ENCODE assay signal across 1 cellular context in the genomic region with DNA sequence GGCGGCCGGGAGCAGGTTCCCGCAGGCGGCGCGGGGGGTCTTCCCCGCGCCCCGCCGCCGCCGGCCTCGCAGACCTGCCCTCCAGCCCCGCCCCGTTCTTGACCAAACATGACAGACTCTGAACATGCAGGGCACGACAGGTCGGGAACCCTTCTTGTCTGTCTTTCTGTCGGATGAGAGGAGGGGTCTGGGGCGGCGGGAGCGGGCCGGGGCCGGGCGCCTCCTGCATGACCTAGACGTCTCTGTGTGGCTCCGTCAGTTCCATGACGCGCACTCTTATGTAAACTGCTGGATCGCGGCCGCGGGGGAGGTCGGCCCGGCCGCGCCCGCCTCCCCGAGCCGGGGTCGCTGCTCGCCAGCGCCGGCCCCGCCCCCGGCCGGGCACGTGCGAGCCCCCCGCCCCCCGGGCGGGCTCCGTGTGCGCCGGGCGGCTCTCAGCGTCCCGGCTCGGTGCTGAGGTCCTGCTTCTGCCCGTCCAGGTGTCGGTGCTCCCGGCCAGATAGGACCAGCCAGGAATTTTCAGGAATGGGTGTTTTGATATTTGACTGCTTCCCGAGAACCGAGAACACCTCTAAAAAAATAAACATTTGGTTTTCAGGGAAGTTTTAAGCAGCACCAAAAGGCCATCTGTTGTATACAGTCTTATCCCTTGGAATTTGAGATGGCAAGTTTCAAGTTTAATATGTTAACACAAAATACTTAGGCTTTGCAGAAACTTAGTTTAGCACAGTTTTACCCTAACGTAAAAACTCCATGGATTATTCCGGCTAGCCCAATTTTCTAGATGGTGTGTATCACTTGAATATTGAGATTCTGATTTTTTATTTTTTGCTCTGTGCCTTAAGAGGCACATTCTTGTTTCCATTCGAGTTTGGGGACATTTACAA.
A peak's percentile ranks its signal among the peaks of the same experiment; 100 is the strongest.
TF ChIP-seq lines count a peak whose summit lies in the region.

No MANE protein-coding gene starts in this region.

TF ChIP-seq in HepG2, 621 proteins besides CTCF, POLR2A, EP300 and RAD21 (continued from another document and continues in another):
- TF ChIP-seq, protein P1, sequence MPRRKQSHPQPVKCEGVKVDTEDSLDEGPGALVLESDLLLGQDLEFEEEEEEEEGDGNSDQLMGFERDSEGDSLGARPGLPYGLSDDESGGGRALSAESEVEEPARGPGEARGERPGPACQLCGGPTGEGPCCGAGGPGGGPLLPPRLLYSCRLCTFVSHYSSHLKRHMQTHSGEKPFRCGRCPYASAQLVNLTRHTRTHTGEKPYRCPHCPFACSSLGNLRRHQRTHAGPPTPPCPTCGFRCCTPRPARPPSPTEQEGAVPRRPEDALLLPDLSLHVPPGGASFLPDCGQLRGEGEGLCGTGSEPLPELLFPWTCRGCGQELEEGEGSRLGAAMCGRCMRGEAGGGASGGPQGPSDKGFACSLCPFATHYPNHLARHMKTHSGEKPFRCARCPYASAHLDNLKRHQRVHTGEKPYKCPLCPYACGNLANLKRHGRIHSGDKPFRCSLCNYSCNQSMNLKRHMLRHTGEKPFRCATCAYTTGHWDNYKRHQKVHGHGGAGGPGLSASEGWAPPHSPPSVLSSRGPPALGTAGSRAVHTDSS (CRISPR knock-in tag; conservative IDR thresholded peaks at IDR 0.05), result no peak
- TF ChIP-seq ZNF781 (CRISPR knock-in tag; IDR thresholded peaks at IDR 0.05; ENCODE audit: borderline replicate concordance, not compliant biosample characterization), result no peak
- TF ChIP-seq ZNF776 (CRISPR knock-in tag; IDR thresholded peaks at IDR 0.05), result no peak
- TF ChIP-seq PITX1 (CRISPR knock-in tag; IDR thresholded peaks at IDR 0.05), result no peak
- no peak for TF ChIP-seq ZSCAN12 (CRISPR knock-in tag; IDR thresholded peaks at IDR 0.05)
- TF ChIP-seq NCOA5 (CRISPR knock-in tag; IDR thresholded peaks at IDR 0.05), result no peak
- TF ChIP-seq ZNF331 (CRISPR knock-in tag; IDR thresholded peaks at IDR 0.05), result no peak
- TF ChIP-seq CEBPZ (IDR thresholded peaks at IDR 0.05; ENCODE audit: low read length), result no peak
- no peak for TF ChIP-seq ZNF20 (CRISPR knock-in tag; IDR thresholded peaks at IDR 0.05)
- no peak for TF ChIP-seq CREB3 (CRISPR knock-in tag; IDR thresholded peaks at IDR 0.05)
- no peak for TF ChIP-seq NFATC3 (CRISPR knock-in tag; IDR thresholded peaks at IDR 0.05)
- TF ChIP-seq ZNF136 (CRISPR knock-in tag; IDR thresholded peaks at IDR 0.05; ENCODE audit: low read depth), result no peak
- TF ChIP-seq HNF4G (IDR thresholded peaks at IDR 0.05; ENCODE audit: borderline replicate concordance, low read depth, low read length), result 0 out of 2 replicates have a peak, but pooled peaks have one; percentile 24
- TF ChIP-seq HNF4G (CRISPR knock-in tag; IDR thresholded peaks at IDR 0.05; ENCODE audit: borderline replicate concordance, low read depth), result no peak
- TF ChIP-seq ZNF816 (CRISPR knock-in tag; IDR thresholded peaks at IDR 0.05; ENCODE audit: borderline replicate concordance), result 0 out of 2 replicates have a peak, but pooled peaks have one; percentile 9
- TF ChIP-seq, protein P2, sequence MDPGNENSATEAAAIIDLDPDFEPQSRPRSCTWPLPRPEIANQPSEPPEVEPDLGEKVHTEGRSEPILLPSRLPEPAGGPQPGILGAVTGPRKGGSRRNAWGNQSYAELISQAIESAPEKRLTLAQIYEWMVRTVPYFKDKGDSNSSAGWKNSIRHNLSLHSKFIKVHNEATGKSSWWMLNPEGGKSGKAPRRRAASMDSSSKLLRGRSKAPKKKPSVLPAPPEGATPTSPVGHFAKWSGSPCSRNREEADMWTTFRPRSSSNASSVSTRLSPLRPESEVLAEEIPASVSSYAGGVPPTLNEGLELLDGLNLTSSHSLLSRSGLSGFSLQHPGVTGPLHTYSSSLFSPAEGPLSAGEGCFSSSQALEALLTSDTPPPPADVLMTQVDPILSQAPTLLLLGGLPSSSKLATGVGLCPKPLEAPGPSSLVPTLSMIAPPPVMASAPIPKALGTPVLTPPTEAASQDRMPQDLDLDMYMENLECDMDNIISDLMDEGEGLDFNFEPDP (CRISPR knock-in tag; conservative IDR thresholded peaks at IDR 0.05), result no peak
- TF ChIP-seq RXRA (CRISPR knock-in tag; IDR thresholded peaks at IDR 0.05), result no peak
- TF ChIP-seq ZFYVE20 (CRISPR knock-in tag; IDR thresholded peaks at IDR 0.05; ENCODE audit: borderline replicate concordance, low read depth), result no peak
- TF ChIP-seq PREB (CRISPR knock-in tag; IDR thresholded peaks at IDR 0.05), result no peak
- TF ChIP-seq HOXA7 (CRISPR knock-in tag; IDR thresholded peaks at IDR 0.05), result no peak
- no peak for TF ChIP-seq TP53 (CRISPR knock-in tag; conservative IDR thresholded peaks at IDR 0.05)
- TF ChIP-seq ZIK1 (CRISPR knock-in tag; IDR thresholded peaks at IDR 0.05; ENCODE audit: borderline replicate concordance, low read depth), result no peak
- TF ChIP-seq ZNF768 (CRISPR knock-in tag; IDR thresholded peaks at IDR 0.05), result peak; percentile 77; the same call in 1 of the 2 replicates
- TF ChIP-seq, protein P3, sequence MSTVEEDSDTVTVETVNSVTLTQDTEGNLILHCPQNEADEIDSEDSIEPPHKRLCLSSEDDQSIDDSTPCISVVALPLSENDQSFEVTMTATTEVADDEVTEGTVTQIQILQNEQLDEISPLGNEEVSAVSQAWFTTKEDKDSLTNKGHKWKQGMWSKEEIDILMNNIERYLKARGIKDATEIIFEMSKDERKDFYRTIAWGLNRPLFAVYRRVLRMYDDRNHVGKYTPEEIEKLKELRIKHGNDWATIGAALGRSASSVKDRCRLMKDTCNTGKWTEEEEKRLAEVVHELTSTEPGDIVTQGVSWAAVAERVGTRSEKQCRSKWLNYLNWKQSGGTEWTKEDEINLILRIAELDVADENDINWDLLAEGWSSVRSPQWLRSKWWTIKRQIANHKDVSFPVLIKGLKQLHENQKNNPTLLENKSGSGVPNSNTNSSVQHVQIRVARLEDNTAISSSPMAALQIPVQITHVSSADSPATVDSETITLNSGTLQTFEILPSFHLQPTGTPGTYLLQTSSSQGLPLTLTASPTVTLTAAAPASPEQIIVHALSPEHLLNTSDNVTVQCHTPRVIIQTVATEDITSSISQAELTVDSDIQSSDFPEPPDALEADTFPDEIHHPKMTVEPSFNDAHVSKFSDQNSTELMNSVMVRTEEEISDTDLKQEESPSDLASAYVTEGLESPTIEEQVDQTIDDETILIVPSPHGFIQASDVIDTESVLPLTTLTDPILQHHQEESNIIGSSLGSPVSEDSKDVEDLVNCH (CRISPR knock-in tag; IDR thresholded peaks at IDR 0.05), result no peak
- TF ChIP-seq ZNF234 (CRISPR knock-in tag; conservative IDR thresholded peaks at IDR 0.05), result 0 out of 2 replicates have a peak, but pooled peaks have one; percentile 34
- TF ChIP-seq ZBTB42 (CRISPR knock-in tag; IDR thresholded peaks at IDR 0.05), result 0 out of 2 replicates have a peak, but pooled peaks have one; percentile 24
- no peak for TF ChIP-seq ZNF101 (CRISPR knock-in tag; IDR thresholded peaks at IDR 0.05; ENCODE audit: borderline replicate concordance, low read depth)
- no peak for TF ChIP-seq ZNF552 (CRISPR knock-in tag; IDR thresholded peaks at IDR 0.05; ENCODE audit: borderline replicate concordance)
- TF ChIP-seq, protein P4, sequence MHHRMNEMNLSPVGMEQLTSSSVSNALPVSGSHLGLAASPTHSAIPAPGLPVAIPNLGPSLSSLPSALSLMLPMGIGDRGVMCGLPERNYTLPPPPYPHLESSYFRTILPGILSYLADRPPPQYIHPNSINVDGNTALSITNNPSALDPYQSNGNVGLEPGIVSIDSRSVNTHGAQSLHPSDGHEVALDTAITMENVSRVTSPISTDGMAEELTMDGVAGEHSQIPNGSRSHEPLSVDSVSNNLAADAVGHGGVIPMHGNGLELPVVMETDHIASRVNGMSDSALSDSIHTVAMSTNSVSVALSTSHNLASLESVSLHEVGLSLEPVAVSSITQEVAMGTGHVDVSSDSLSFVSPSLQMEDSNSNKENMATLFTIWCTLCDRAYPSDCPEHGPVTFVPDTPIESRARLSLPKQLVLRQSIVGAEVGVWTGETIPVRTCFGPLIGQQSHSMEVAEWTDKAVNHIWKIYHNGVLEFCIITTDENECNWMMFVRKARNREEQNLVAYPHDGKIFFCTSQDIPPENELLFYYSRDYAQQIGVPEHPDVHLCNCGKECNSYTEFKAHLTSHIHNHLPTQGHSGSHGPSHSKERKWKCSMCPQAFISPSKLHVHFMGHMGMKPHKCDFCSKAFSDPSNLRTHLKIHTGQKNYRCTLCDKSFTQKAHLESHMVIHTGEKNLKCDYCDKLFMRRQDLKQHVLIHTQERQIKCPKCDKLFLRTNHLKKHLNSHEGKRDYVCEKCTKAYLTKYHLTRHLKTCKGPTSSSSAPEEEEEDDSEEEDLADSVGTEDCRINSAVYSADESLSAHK (CRISPR knock-in tag; IDR thresholded peaks at IDR 0.05; ENCODE audit: borderline replicate concordance), result no peak
- no peak for TF ChIP-seq ZFX (CRISPR knock-in tag; IDR thresholded peaks at IDR 0.05; ENCODE audit: low read depth)
- TF ChIP-seq ZNF737 (CRISPR knock-in tag; IDR thresholded peaks at IDR 0.05; ENCODE audit: borderline replicate concordance), result no peak
- no peak for TF ChIP-seq AFF4 (CRISPR knock-in tag; IDR thresholded peaks at IDR 0.05)
- no peak; the same call in 1 of the 2 replicates for TF ChIP-seq ZNF224 (CRISPR knock-in tag; IDR thresholded peaks at IDR 0.05)
- TF ChIP-seq POGK (CRISPR knock-in tag; conservative IDR thresholded peaks at IDR 0.05), result no peak
- TF ChIP-seq ZSCAN9 (CRISPR knock-in tag; IDR thresholded peaks at IDR 0.05; ENCODE audit: borderline replicate concordance), result peak; percentile 64; the same call in 1 of the 2 replicates
- TF ChIP-seq ZNF282 (IDR thresholded peaks at IDR 0.05; ENCODE audit: partially characterized antibody), result no peak
